16 cellular contexts compared by ENCODE assay signal in the genomic region with DNA sequence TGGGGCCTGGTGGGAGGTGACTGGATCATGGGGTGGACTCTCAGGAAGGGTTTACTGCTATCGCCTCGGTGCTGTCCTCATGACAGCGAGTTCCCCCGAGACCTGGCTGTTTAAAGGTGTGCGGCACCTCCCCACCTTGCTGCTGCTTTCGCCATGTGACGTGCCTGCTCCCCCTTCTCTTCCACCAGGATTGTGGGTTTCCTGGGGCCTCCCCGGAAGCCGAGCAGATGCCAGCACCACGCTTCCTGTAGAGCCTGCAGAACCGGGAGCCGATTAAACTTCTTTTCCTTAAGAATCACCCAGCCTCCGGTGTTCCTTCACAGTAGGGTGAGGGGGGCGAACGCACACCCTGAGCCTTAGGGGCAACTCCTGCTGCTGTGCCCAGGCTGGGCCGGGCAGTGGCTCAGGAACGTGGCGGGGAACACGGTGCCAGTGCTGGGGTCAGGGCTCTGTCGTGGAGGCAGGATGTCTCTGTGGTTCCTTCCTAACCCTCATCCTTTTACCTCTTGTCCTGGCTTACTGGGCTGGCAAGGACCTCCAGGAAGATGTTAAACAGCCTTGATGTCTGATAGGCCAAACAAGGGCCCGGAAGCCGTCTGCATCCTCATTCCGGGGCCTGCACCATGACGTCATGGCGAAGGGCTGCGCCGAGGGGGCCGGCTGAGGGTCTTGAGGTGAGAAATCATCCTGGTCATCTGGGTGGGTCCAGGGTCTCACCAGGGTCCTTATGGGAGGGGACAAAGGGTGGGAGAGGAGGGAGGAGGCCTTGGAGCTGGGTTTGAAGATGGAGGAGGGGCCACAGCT. TPM values are rescaled to one million over a fixed set of nuclear protein-coding genes. Genes with fewer than 3 reads are reported as not detected.
DNase-seq lines count a peak whose midpoint lies in the region; ATAC-seq and TF ChIP-seq lines count a peak whose summit lies in the region.
"Had no signal": no experiment of that assay in that cellular context is flagged by ENCODE, and none has a peak within 500 bp of the region (broad histone marks: within the 10 kb centered on the region; RNA-seq: fewer than 3 reads in every experiment).

No MANE protein-coding gene starts in this region.

- no peak overlapping the region for H3K27ac Mint-ChIP-seq in neural progenitor cell

- no peak overlapping the region for H4K91ac ChIP-seq in neuronal stem cell (ENCODE audit: low read depth, low read length, poor library complexity)

- no TSS peak for BruUV-seq in mammary epithelial cell (replicated peaks; lab: Mats Ljungman, UMichigan)

- no peak for ATAC-seq in HG03460 (IDR thresholded peaks at IDR 0.05; ENCODE audit: unreplicated experiment)

- H3K79me1 ChIP-seq in neuronal stem cell (ENCODE audit: low read depth, low read length) = peaks cover 3% of the 10 kb centered on the region

- peaks cover 23% of the 10 kb centered on the region for H3K9me3 Mint-ChIP-seq in neural progenitor cell

- no peak overlapping the region for H3K27ac ChIP-seq in neuronal stem cell (replicated peaks; ENCODE audit: low read length)
- H3K27ac ChIP-seq in neural progenitor cell = no peak overlapping the region
- no peak overlapping the region for H3K27ac ChIP-seq in mammary epithelial cell (ENCODE audit: insufficient read depth, low read depth, low read length)
- H3K27ac ChIP-seq: SJSA1 had no signal

- no peak overlapping the region for H3K4me3 ChIP-seq in H7 (ENCODE audit: insufficient read depth, low read depth, low read length)
- H3K4me3 ChIP-seq in neuronal stem cell (ENCODE audit: low read length in 2 of 2) = peak overlapping the region in 1 of 2 donors; percentile 6
- H3K4me3 ChIP-seq in neural progenitor cell = no peak overlapping the region
- no peak overlapping the region for H3K4me3 ChIP-seq in mammary epithelial cell (replicated peaks in 1 of 3; ENCODE audit: insufficient read depth in 1 of 3, low read depth in 2 of 3, low read length in 3 of 3)
- H3K4me3 ChIP-seq: SJSA1 had no signal

- H3K4me3 Mint-ChIP-seq in neural progenitor cell = no peak overlapping the region
- H3K4me3 Mint-ChIP-seq: brain, CD14-positive monocyte had no signal

- no peak for TF ChIP-seq CTCF in neural progenitor cell (IDR thresholded peaks at IDR 0.05)
- no peak for TF ChIP-seq CTCF in mammary epithelial cell (conservative IDR thresholded peaks at IDR 0.05 in 1 of 2, IDR thresholded peaks at IDR 0.05 in 1 of 2; ENCODE audit: extremely low read depth in 1 of 2, insufficient read depth in 1 of 2, low read depth in 1 of 2, low read length in 2 of 2)

- H2AK5ac ChIP-seq in neuronal stem cell (ENCODE audit: low read depth, low read length) = peak overlapping the region; percentile 94

- CTCF ChIA-PET in mammary epithelial cell (lab: Charles Lee; ENCODE audit: low non-redundant PET) = no interaction called here

- no peak overlapping the region for H3K4me2 ChIP-seq in neuronal stem cell (ENCODE audit: insufficient read depth, low read length, poor library complexity, severe bottlenecking)
- no peak overlapping the region for H3K4me2 ChIP-seq in neural progenitor cell
- H3K4me2 ChIP-seq in mammary epithelial cell (ENCODE audit: insufficient read depth, low read depth, low read length) = no peak overlapping the region

- H3K4me1 ChIP-seq in neuronal stem cell (ENCODE audit: control insufficient read depth in 2 of 2, insufficient read depth in 1 of 2, low read depth in 1 of 2, low read length in 2 of 2) (no peaks in the 10 kb centered on the region), neural progenitor cell (no peaks in the 10 kb centered on the region), mammary epithelial cell (ENCODE audit: insufficient read depth, low read length) (no peaks in the 10 kb centered on the region)
- H3K4me1 ChIP-seq: SJSA1 had no signal

- peaks cover 20% of the 10 kb centered on the region for H3F3A ChIP-seq in neural progenitor cell (ENCODE audit: low read depth)

- no peaks in the 10 kb centered on the region for H3K27me3 ChIP-seq in H7 (ENCODE audit: control insufficient read depth, insufficient read depth, low read length)
- no peaks in the 10 kb centered on the region for H3K27me3 ChIP-seq in neuronal stem cell (ENCODE audit: control insufficient read depth in 3 of 3, insufficient read depth in 3 of 3, low read depth in 1 of 3, low read length in 3 of 3)
- no peaks in the 10 kb centered on the region for H3K27me3 ChIP-seq in neural progenitor cell
- H3K27me3 ChIP-seq in mammary epithelial cell (ENCODE audit: insufficient read depth, low read length) = no peaks in the 10 kb centered on the region

- no peaks in the 10 kb centered on the region for H4K20me1 ChIP-seq in neural progenitor cell (ENCODE audit: low read depth)
- H4K20me1 ChIP-seq in mammary epithelial cell (ENCODE audit: insufficient read depth, low read length) = no peaks in the 10 kb centered on the region

- peak; percentile 20 for DNase-seq in D341Med (ENCODE audit: low spot score)
- peak; percentile 53 for DNase-seq in H7
- peak; percentile 20 for DNase-seq in dermis blood vessel endothelial cell
- no peak for DNase-seq in neuronal stem cell (ENCODE audit: low spot score)
- no peak for DNase-seq in neural progenitor cell (ENCODE audit: low spot score)
- DNase-seq in mammary epithelial cell = no peak
- DNase-seq: activated naive CD4-positive, alpha-beta T cell; DMS79 treated with DMSO at 0.1 percent for 48 hours; NCI-H1694 treated with DMSO at 0.1 percent for 48 hours; substantia nigra had no signal

- H3K14ac ChIP-seq in neuronal stem cell (ENCODE audit: low read length) = no peak overlapping the region

- no peak overlapping the region for H3K4ac ChIP-seq in neuronal stem cell (ENCODE audit: low read length)

- intact Hi-C loops in mammary epithelial cell (cut with micrococcal nuclease) = no loop called here

- dilution Hi-C loops in mammary epithelial cell (cut with HindIII; ENCODE audit: low sequenced_read_pairs) = no loop called here

- no peak overlapping the region for H3K18ac ChIP-seq in neuronal stem cell (ENCODE audit: low read length)

- H2BK15ac ChIP-seq in neuronal stem cell (ENCODE audit: low read length) = no peak overlapping the region

- H2BK12ac ChIP-seq in neuronal stem cell (ENCODE audit: low read length) = no peak overlapping the region

- H3K27me3 Mint-ChIP-seq in neural progenitor cell (ENCODE audit: insufficient read depth, low read depth) = peaks cover 11% of the 10 kb centered on the region

- H3K79me2 ChIP-seq in neural progenitor cell (ENCODE audit: low read depth) = no peaks in the 10 kb centered on the region
- H3K79me2 ChIP-seq in mammary epithelial cell (ENCODE audit: insufficient read depth, low read length) = no peaks in the 10 kb centered on the region

- H3K23ac ChIP-seq in neuronal stem cell (ENCODE audit: low read depth, low read length, poor library complexity) = no peak overlapping the region

- no peak overlapping the region for H2BK5ac ChIP-seq in neuronal stem cell (ENCODE audit: low read length)

- in situ Hi-C loops in mammary epithelial cell (cut with MboI; ENCODE audit: low sequenced_read_pairs in 2 of 2) = no loop called here

- no CpG with 5 or more reads among the region's 28 CpGs for WGBS in neuronal stem cell (ENCODE audit: extremely low coverage in 2 of 2, insufficient read length in 2 of 2, insufficient replicate concordance in 1 of 2), 2 donors
- WGBS in mammary epithelial cell (ENCODE audit: low coverage, missing lambda C conversion rate) = 96% methylated on average over 22 of the region's 28 CpGs

- no peak overlapping the region for H3K9ac ChIP-seq in neuronal stem cell (ENCODE audit: low read depth, low read length, poor library complexity)
- H3K9ac ChIP-seq in neural progenitor cell = no peak overlapping the region
- H3K9ac ChIP-seq in mammary epithelial cell (ENCODE audit: insufficient read depth, low read length) = no peak overlapping the region

- H3K36me3 Mint-ChIP-seq in neural progenitor cell = peaks cover 10% of the 10 kb centered on the region
- H3K36me3 Mint-ChIP-seq: brain, CD14-positive monocyte had no signal

- H3K36me3 ChIP-seq in H7 (replicated peaks; ENCODE audit: control insufficient read depth, insufficient read depth, low read length) (no peaks in the 10 kb centered on the region), neuronal stem cell (replicated peaks in 1 of 2; ENCODE audit: control insufficient read depth in 2 of 2, insufficient read depth in 2 of 2, low read length in 2 of 2) (no peaks in the 10 kb centered on the region), neural progenitor cell (no peaks in the 10 kb centered on the region), mammary epithelial cell (ENCODE audit: insufficient read depth, low read length) (no peaks in the 10 kb centered on the region)
- H3K36me3 ChIP-seq: SJSA1 had no signal

- no peak overlapping the region for H4K8ac ChIP-seq in neuronal stem cell (ENCODE audit: low read depth, low read length)

- peaks cover 9% of the 10 kb centered on the region for H3K4me1 Mint-ChIP-seq in neural progenitor cell
- H3K4me1 Mint-ChIP-seq: brain had no signal

- H2BK120ac ChIP-seq in neuronal stem cell (ENCODE audit: low read depth, low read length) = no peak overlapping the region

- H2AFZ ChIP-seq in neuronal stem cell (ENCODE audit: low read length) (no peak overlapping the region), neural progenitor cell (replicated peaks) (no peak overlapping the region), mammary epithelial cell (ENCODE audit: low read depth, low read length) (no peak overlapping the region)

- H3K9me3 ChIP-seq in neuronal stem cell (replicated peaks in 1 of 2; ENCODE audit: control insufficient read depth in 2 of 2, insufficient read depth in 1 of 2, low read depth in 1 of 2, low read length in 2 of 2) = peaks cover 0 to 5% of the 10 kb centered on the region in 2 donors
- no peaks in the 10 kb centered on the region for H3K9me3 ChIP-seq in neural progenitor cell (ENCODE audit: low read depth)
- H3K9me3 ChIP-seq in mammary epithelial cell (replicated peaks; ENCODE audit: insufficient read depth, low read length) = peaks cover 5% of the 10 kb centered on the region

RNA-seq across cellular contexts. Expression of a gene that starts 12.7 kb away (rescaled TPM):
- 0.41 TPM in 1 of 2 replicates, not detected in the other for total RNA-seq in H7 (2014; rRNA removed; shearing (Covaris generic))
- total RNA-seq in dermis blood vessel endothelial cell (not detected in 2 replicates), neural progenitor cell (ENCODE audit: low replicate concordance) (1.2 TPM in 1 of 2 replicates, not detected in the other), mammary epithelial cell (not detected)
- polyA plus RNA-seq in neuronal stem cell (2013, experiment 1 of 2) = 0.45 TPM
- polyA plus RNA-seq in neuronal stem cell (2013, experiment 2 of 2) = 0.37 TPM
- not detected for polyA plus RNA-seq in mammary epithelial cell
- polyA minus RNA-seq in mammary epithelial cell = not detected
- total RNA-seq: LHCN-M2, SJSA1 had no signal

RNA-seq across cellular contexts. Expression of a gene that starts 37.0 kb away (rescaled TPM):
- 1.0 and 2.8 TPM in 2 replicates for total RNA-seq in H7 (2014; rRNA removed; shearing (Covaris generic))
- not detected in 2 replicates for total RNA-seq in dermis blood vessel endothelial cell
- polyA plus RNA-seq in neuronal stem cell (2013, experiment 1 of 2) = not detected
- polyA plus RNA-seq in neuronal stem cell (2013, experiment 2 of 2) = not detected
- total RNA-seq in neural progenitor cell (ENCODE audit: low replicate concordance) = not detected in 2 replicates
- total RNA-seq in mammary epithelial cell = not detected
- polyA plus RNA-seq in mammary epithelial cell = not detected
- polyA minus RNA-seq in mammary epithelial cell = not detected
- total RNA-seq: LHCN-M2, NCI-H460, SJSA1 had no signal

RNA-seq across cellular contexts. Expression of a gene that starts 45.0 kb away (rescaled TPM):
- total RNA-seq in H7 (2014; rRNA removed; shearing (Covaris generic)) = 0.14 TPM in 1 of 2 replicates, not detected in the other
- total RNA-seq in dermis blood vessel endothelial cell (not detected in 2 replicates), neural progenitor cell (ENCODE audit: low replicate concordance) (0.09 TPM in 1 of 2 replicates, not detected in the other), mammary epithelial cell (not detected)
- polyA plus RNA-seq in neuronal stem cell (2013, experiment 1 of 2) = 0.45 TPM
- 0.47 TPM for polyA plus RNA-seq in neuronal stem cell (2013, experiment 2 of 2)
- polyA plus RNA-seq in mammary epithelial cell = not detected
- not detected for polyA minus RNA-seq in mammary epithelial cell
- total RNA-seq: LHCN-M2, SJSA1 had no signal
- polyA plus RNA-seq: CD14-positive monocyte had no signal

RNA-seq across cellular contexts. Expression of a gene that starts 47.9 kb away (rescaled TPM):
- total RNA-seq in H7 (2014; rRNA removed; shearing (Covaris generic)) = not detected in 2 replicates
- total RNA-seq in dermis blood vessel endothelial cell = not detected in 2 replicates
- not detected for polyA plus RNA-seq in neuronal stem cell (2013, experiment 1 of 2)
- polyA plus RNA-seq in neuronal stem cell (2013, experiment 2 of 2) = not detected
- total RNA-seq in neural progenitor cell (ENCODE audit: low replicate concordance) = not detected in 2 replicates
- total RNA-seq in mammary epithelial cell = not detected
- polyA plus RNA-seq in mammary epithelial cell = not detected
- not detected for polyA minus RNA-seq in mammary epithelial cell
- total RNA-seq: LHCN-M2, NCI-H460, SJSA1 had no signal
- polyA plus RNA-seq: CD14-positive monocyte had no signal

Comparison
In these comparisons a context has a peak if more than half of its experiments do, and no peak if none do; other contexts are left out.
1. DNase-seq: peak in D341Med (single experiment), H7 (single experiment) and dermis blood vessel endothelial cell (single experiment); none in neuronal stem cell (single experiment), neural progenitor cell (single experiment) and mammary epithelial cell (single experiment).